ENCODE assay signal across 30 cellular contexts in genomic region chr3:147554332-147554731, GRCh38.
"Had no signal": no experiment of that assay in that cellular context is flagged by ENCODE, and none has a peak within 500 bp of the region (broad histone marks: within the 10 kb centered on the region; RNA-seq: fewer than 3 reads in every experiment).

No MANE protein-coding gene starts in this region.

- H3K9ac ChIP-seq: neural progenitor cell, parathyroid adenoma had no signal

- H3K4me3 ChIP-seq: adrenal gland, coronary artery, dorsolateral prefrontal cortex, gastrocnemius medialis, left lung, lower lobe of right lung, neural progenitor cell, psoas muscle, suprapubic skin, tibial artery, upper lobe of right lung had no signal

- ATAC-seq: activated CD4-positive, CD25-positive, alpha-beta regulatory T cell treated with anti-CD3 and anti-CD28 coated beads, Interleukin-2, amount 50 U/mL, for 24 hours; gastrocnemius medialis; left lung; lower lobe of right lung; natural killer cell; psoas muscle; upper lobe of right lung had no signal

- H3K4me2 ChIP-seq: neural progenitor cell had no signal

- DNase-seq: activated CD4-positive, alpha-beta T cell treated with anti-CD3 and anti-CD28 coated beads for 48 hours; activated CD4-positive, alpha-beta T cell treated with anti-CD3 and anti-CD28 coated beads, Interleukin-2, amount 50 U/mL, for 48 hours; activated CD8-positive, alpha-beta memory T cell treated with anti-CD3 and anti-CD28 coated beads for 24 hours; activated effector memory CD4-positive, alpha-beta T cell treated with Interleukin-2 at 50 U/mL for 16 hours; activated naive CD4-positive, alpha-beta T cell treated with anti-CD3 and anti-CD28 coated beads for 36 hours; activated naive CD8-positive, alpha-beta T cell treated with anti-CD3 and anti-CD28 coated beads for 36 hours; adrenal gland; aorta; dorsolateral prefrontal cortex; effector memory CD4-positive, alpha-beta T cell; gastrocnemius medialis; glutamatergic neuron; left lung; lower lobe of right lung; mesenchymal stem cell; natural killer cell; occipital lobe; psoas muscle; stimulated activated CD4-positive, alpha-beta T cell treated with anti-CD3 and anti-CD28 coated beads, Interleukin-15, amount 100 ng/mL, for 24 hours; stimulated activated CD4-positive, alpha-beta T cell treated with anti-CD3 and anti-CD28 coated beads, Interleukin-2, amount 100 ng/mL, for 24 hours; stimulated activated naive CD4-positive, alpha-beta T cell; tibial artery; upper lobe of right lung; WERI-Rb-1 had no signal

- H3K36me3 ChIP-seq: adrenal gland, gastrocnemius medialis, left lung, lower lobe of right lung, neural progenitor cell, suprapubic skin, tibial artery, upper lobe of right lung, WERI-Rb-1 had no signal

- H3K27ac ChIP-seq: adrenal gland, coronary artery, dorsolateral prefrontal cortex, gastrocnemius medialis, left lung, lower lobe of right lung, neural progenitor cell, parathyroid adenoma, psoas muscle, suprapubic skin, tibial artery, upper lobe of right lung, WERI-Rb-1 had no signal

- H2AFZ ChIP-seq: parathyroid adenoma had no signal

- H3K79me2 ChIP-seq: parathyroid adenoma had no signal

- H3K27me3 ChIP-seq: adrenal gland, dorsolateral prefrontal cortex, gastrocnemius medialis, left lung, neural progenitor cell, suprapubic skin, tibial artery, upper lobe of right lung had no signal

- H3K4me1 ChIP-seq: adrenal gland, gastrocnemius medialis, left lung, lower lobe of right lung, neural progenitor cell, parathyroid adenoma, psoas muscle, suprapubic skin, tibial artery, upper lobe of right lung had no signal

- FAIRE-seq: islet of Langerhans had no signal

- H3K9me3 ChIP-seq: adrenal gland, gastrocnemius medialis, left lung, lower lobe of right lung, psoas muscle, suprapubic skin, tibial artery, upper lobe of right lung had no signal
